Comparison of ENCODE assay signal across 8 cellular contexts in the genomic region with DNA sequence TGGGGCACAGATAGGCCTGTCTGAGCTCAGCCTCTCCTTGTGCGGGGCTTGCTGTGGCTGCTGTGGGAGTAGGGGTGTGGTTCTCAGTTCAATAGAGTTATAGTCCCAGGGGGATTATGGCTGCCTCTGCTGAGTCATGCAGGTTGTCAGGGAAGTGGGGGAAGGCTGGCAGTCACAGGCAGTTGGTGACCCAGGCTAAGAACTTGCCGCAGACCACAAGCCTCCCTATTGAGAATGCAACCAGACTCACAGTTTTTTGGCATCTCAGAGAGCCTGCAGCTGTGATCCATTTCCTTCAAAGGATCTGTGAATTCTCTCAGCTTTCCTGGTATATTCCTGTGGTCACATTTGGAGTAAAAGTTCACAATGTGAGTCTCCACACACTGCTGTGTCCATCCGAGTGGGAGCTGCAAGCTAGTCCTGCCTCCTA.
A peak's percentile ranks its signal among the peaks of the same experiment; 100 is the strongest.
DNase-seq lines count a peak whose midpoint lies in the region; ATAC-seq and TF ChIP-seq lines count a peak whose summit lies in the region.

No MANE protein-coding gene starts in this region.

- no peak overlapping the region for H2BK120ac ChIP-seq in neuronal stem cell (ENCODE audit: low read depth, low read length)

- no peak for TF ChIP-seq EP300 in ovary (IDR thresholded peaks at IDR 0.05)

- DNase-seq in COLO668 (lab: John Stamatoyannopoulos, UW; ENCODE audit: unreplicated experiment) (peak; percentile 27), UCSD-AML1 (lab: John Stamatoyannopoulos, UW; ENCODE audit: unreplicated experiment) (peak; percentile 76), neuronal stem cell (ENCODE audit: low spot score) (peak; percentile 0), activated gamma-delta T cell (lab: John Stamatoyannopoulos, UW) (no peak), ovary (no peak)

- no peak overlapping the region for H2BK15ac ChIP-seq in neuronal stem cell (ENCODE audit: low read length)

- no peaks in the 10 kb centered on the region for H3K27me3 Mint-ChIP-seq in stimulated activated memory B cell treated with anti-CD40 and anti-IgM and Interleukin-4, amounts not matched to agents 10 μg/mL and 1 μg/mL and 100 μg/mL, for 72 hours

- H3K4me1 ChIP-seq in neuronal stem cell (ENCODE audit: control insufficient read depth in 2 of 2, insufficient read depth in 1 of 2, low read depth in 1 of 2, low read length in 2 of 2) = no peaks in the 10 kb centered on the region
- no peaks in the 10 kb centered on the region for H3K4me1 ChIP-seq in ovary (ENCODE audit: insufficient read depth)

- H3K36me3 ChIP-seq in neuronal stem cell (replicated peaks in 1 of 2; ENCODE audit: control insufficient read depth in 2 of 2, insufficient read depth in 2 of 2, low read length in 2 of 2) = no peaks in the 10 kb centered on the region
- H3K36me3 ChIP-seq in ovary = no peaks in the 10 kb centered on the region

- no CpG with 5 or more reads among the region's 3 CpGs for WGBS in neuronal stem cell (ENCODE audit: extremely low coverage in 2 of 2, insufficient read length in 2 of 2, insufficient replicate concordance in 1 of 2), 2 donors
- WGBS in ovary, 3 donors = 56 to 71% (median 63%) methylated on average over 3 of the region's 3 CpGs

- H3K4me1 Mint-ChIP-seq in stimulated activated memory B cell treated with anti-CD40 and anti-IgM and Interleukin-4, amounts not matched to agents 10 μg/mL and 1 μg/mL and 100 μg/mL, for 72 hours = peaks cover 4% of the 10 kb centered on the region

- H3K36me3 Mint-ChIP-seq in stimulated activated memory B cell treated with anti-CD40 and anti-IgM and Interleukin-4, amounts not matched to agents 10 μg/mL and 1 μg/mL and 100 μg/mL, for 72 hours = no peaks in the 10 kb centered on the region

- H3K27ac ChIP-seq in neuronal stem cell (replicated peaks; ENCODE audit: low read length) (no peak overlapping the region), ovary (no peak overlapping the region)

- H2BK12ac ChIP-seq in neuronal stem cell (ENCODE audit: low read length) = no peak overlapping the region

- H3K9me3 Mint-ChIP-seq in stimulated activated memory B cell treated with anti-CD40 and anti-IgM and Interleukin-4, amounts not matched to agents 10 μg/mL and 1 μg/mL and 100 μg/mL, for 72 hours = peaks cover 5% of the 10 kb centered on the region

- no peak overlapping the region for H2BK5ac ChIP-seq in neuronal stem cell (ENCODE audit: low read length)

- no peak overlapping the region for H3K27ac Mint-ChIP-seq in stimulated activated memory B cell treated with anti-CD40 and anti-IgM and Interleukin-4, amounts not matched to agents 10 μg/mL and 1 μg/mL and 100 μg/mL, for 72 hours

- H4K8ac ChIP-seq in neuronal stem cell (ENCODE audit: low read depth, low read length) = no peak overlapping the region

- H2AFZ ChIP-seq in neuronal stem cell (ENCODE audit: low read length) = peak overlapping the region; percentile 61

- no peak overlapping the region for H3K9ac ChIP-seq in neuronal stem cell (ENCODE audit: low read depth, low read length, poor library complexity)

- TF ChIP-seq CTCF in ovary (IDR thresholded peaks at IDR 0.05) = no peak

- intact Hi-C loops in ovary (cut with DNase I) = no loop called here

- no peak overlapping the region for H3K18ac ChIP-seq in neuronal stem cell (ENCODE audit: low read length)

- no peak overlapping the region for H3K4me3 Mint-ChIP-seq in stimulated activated memory B cell treated with anti-CD40 and anti-IgM and Interleukin-4, amounts not matched to agents 10 μg/mL and 1 μg/mL and 100 μg/mL, for 72 hours

- no peak overlapping the region for H3K4ac ChIP-seq in neuronal stem cell (ENCODE audit: low read length)

- H3K79me1 ChIP-seq in neuronal stem cell (ENCODE audit: low read depth, low read length) = no peaks in the 10 kb centered on the region

- no peaks in the 10 kb centered on the region for H3K27me3 ChIP-seq in neuronal stem cell (ENCODE audit: control insufficient read depth in 3 of 3, insufficient read depth in 3 of 3, low read depth in 1 of 3, low read length in 3 of 3)
- H3K27me3 ChIP-seq in ovary = no peaks in the 10 kb centered on the region

- H3K9me3 ChIP-seq in neuronal stem cell (replicated peaks in 1 of 2; ENCODE audit: control insufficient read depth in 2 of 2, insufficient read depth in 1 of 2, low read depth in 1 of 2, low read length in 2 of 2) (no peaks in the 10 kb centered on the region), ovary (no peaks in the 10 kb centered on the region)

- no peak overlapping the region for H3K23ac ChIP-seq in neuronal stem cell (ENCODE audit: low read depth, low read length, poor library complexity)

- no peak overlapping the region for H3K4me2 ChIP-seq in neuronal stem cell (ENCODE audit: insufficient read depth, low read length, poor library complexity, severe bottlenecking)

- H4K91ac ChIP-seq in neuronal stem cell (ENCODE audit: low read depth, low read length, poor library complexity) = no peak overlapping the region

- H2AK5ac ChIP-seq in neuronal stem cell (ENCODE audit: low read depth, low read length) = no peak overlapping the region

- ATAC-seq in GM19397 (IDR thresholded peaks at IDR 0.05; ENCODE audit: unreplicated experiment) = peak; percentile 97
- ATAC-seq in HG03520 (IDR thresholded peaks at IDR 0.05; ENCODE audit: unreplicated experiment) = peak; percentile 83
- ATAC-seq in stimulated activated memory B cell treated with anti-CD40 and anti-IgM and Interleukin-4, amounts not matched to agents 10 μg/mL and 1 μg/mL and 100 μg/mL, for 72 hours = no peak

- no peak overlapping the region for H3K14ac ChIP-seq in neuronal stem cell (ENCODE audit: low read length)

- no peak for TF ChIP-seq POLR2A in ovary (IDR thresholded peaks at IDR 0.05)

- no peak overlapping the region for H3K4me3 ChIP-seq in neuronal stem cell (ENCODE audit: low read length in 2 of 2)
- H3K4me3 ChIP-seq in ovary = no peak overlapping the region

Comparison
In these comparisons a context has a peak if more than half of its experiments do, and no peak if none do; other contexts are left out.
1. DNase-seq: peak in COLO668 (single experiment), UCSD-AML1 (single experiment) and neuronal stem cell (single experiment); none in activated gamma-delta T cell (single experiment) and ovary (0 of 5).